ENCODE assay signal across 16 cellular contexts in the genomic region with DNA sequence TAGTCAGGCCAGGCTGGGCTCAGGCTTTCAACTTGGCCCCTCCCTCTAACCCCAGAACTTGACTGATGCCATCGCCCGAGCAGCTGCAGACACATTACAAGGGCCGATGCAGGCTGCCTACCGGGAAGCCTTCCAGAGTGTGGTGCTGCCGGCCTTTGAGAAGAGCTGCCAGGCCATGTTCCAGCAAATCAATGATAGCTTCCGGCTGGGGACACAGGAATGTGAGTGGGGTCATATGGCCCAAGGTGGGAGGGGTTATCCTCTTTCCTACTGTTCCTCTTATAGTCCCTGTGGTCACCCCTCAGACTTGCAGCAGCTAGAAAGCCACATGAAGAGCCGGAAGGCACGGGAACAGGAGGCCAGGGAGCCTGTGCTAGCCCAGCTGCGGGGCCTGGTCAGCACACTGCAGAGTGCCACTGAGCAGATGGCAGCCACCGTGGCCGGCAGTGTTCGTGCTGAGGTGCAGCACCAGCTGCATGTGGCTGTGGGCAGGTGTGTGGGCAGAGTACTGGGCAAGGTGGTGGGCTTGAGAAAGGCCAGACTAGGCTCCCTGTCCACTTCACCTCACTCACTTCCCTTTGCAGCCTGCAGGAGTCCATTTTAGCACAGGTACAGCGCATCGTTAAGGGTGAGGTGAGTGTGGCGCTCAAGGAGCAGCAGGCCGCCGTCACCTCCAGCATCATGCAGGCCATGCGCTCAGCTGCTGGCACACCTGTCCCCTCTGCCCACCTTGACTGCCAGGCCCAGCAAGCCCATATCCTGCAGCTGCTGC. TPM values are rescaled to one million over a fixed set of nuclear protein-coding genes. Genes with fewer than 3 reads are reported as not detected.
A peak's percentile ranks its signal among the peaks of the same experiment; 100 is the strongest.
DNase-seq lines count a peak whose midpoint lies in the region; ATAC-seq lines count a peak whose summit lies in the region.
"Had no signal": no experiment of that assay in that cellular context is flagged by ENCODE, and none has a peak within 500 bp of the region (broad histone marks: within the 10 kb centered on the region; RNA-seq: fewer than 3 reads in every experiment).

No MANE protein-coding gene starts in this region.

- ATAC-seq in right cardiac atrium (peak; percentile 6 to 36), HG03460 (IDR thresholded peaks at IDR 0.05; ENCODE audit: unreplicated experiment) (no peak)

- peak overlapping the region; percentile 71 for H3K27ac ChIP-seq in right cardiac atrium (ENCODE audit: low read length)
- H3K27ac ChIP-seq: thoracic aorta had no signal

- intact Hi-C loops in right cardiac atrium (cut with DNase I), result loop anchor here (2.0 to 10.0 kb wide), 3 partner anchors 45 to 152 kb away; no protein-coding TSS in a partner anchor

- peak; percentile 16 for DNase-seq in G401 (ENCODE audit: low spot score)
- DNase-seq in anterior cingulate cortex (lab: John Stamatoyannopoulos, UW), result peak in 53 of 58 donors; percentile 18 to 91 (median 70)
- peak in 2 of 3 donors; percentile 74 to 78 for DNase-seq in right cardiac atrium
- DNase-seq in pons (ENCODE audit: low spot score), result peak; percentile 96
- no peak for DNase-seq in activated CD4-positive, alpha-beta T cell treated with anti-CD3 and anti-CD28 coated beads, Interleukin-2, amount 50 U/mL, for 48 hours
- no peak for DNase-seq in MG63
- no peak for DNase-seq in activated gamma-delta T cell (lab: John Stamatoyannopoulos, UW)
- DNase-seq: activated T-cell treated with anti-CD3 and anti-CD28 coated beads, Interleukin-2, amount 50 U/mL, for 1 hour; NCI-H2029 treated with DMSO at 0.1 percent for 48 hours; NCI-H69; nephron progenitor cell; stimulated activated CD4-positive, alpha-beta T cell treated with anti-CD3 and anti-CD28 coated beads, Interleukin-4, amount 100 ng/mL, for 1 hour had no signal

- H3K27me3 ChIP-seq in right cardiac atrium (ENCODE audit: control insufficient read depth, insufficient read depth), result no peaks in the 10 kb centered on the region
- no peaks in the 10 kb centered on the region for H3K27me3 ChIP-seq in MG63

- H3K4me3 ChIP-seq in right cardiac atrium (ENCODE audit: low read length), result no peak overlapping the region
- no peak overlapping the region for H3K4me3 ChIP-seq in MG63
- H3K4me3 ChIP-seq: lung, thoracic aorta had no signal

- in situ Hi-C loops in G401 (cut with HindIII; ENCODE audit: low sequenced_read_pairs), result loop anchor here (25.0 kb wide), 1 partner anchor 195 kb away; no protein-coding TSS in a partner anchor

- H3K9me3 ChIP-seq in right cardiac atrium (ENCODE audit: control insufficient read depth, low read length) (no peaks in the 10 kb centered on the region), MG63 (no peaks in the 10 kb centered on the region)
- H3K9me3 ChIP-seq: thoracic aorta had no signal

- H3K4me1 ChIP-seq in right cardiac atrium (ENCODE audit: control insufficient read depth, insufficient read depth, low read length), result peaks cover 3% of the 10 kb centered on the region

- WGBS in right cardiac atrium, result 60% methylated on average over 18 of the region's 18 CpGs

- H3K36me3 ChIP-seq in MG63, result peaks cover 15% of the 10 kb centered on the region

RNA-seq across cellular contexts. Expression of gene NRN1L, which starts 2.1 kb away (rescaled TPM):
- total RNA-seq in G401 (2014; rRNA removed; shearing (Covaris generic)), result not detected in 2 replicates
- total RNA-seq in right cardiac atrium, result under 1 TPM in 1 of 4 donors, not detected in 3; 0.53 TPM
- 0.41 TPM for polyA plus RNA-seq in right cardiac atrium
- total RNA-seq in MG63 (2014; rRNA removed; shearing (Covaris generic); ENCODE audit: low replicate concordance), result not detected in 2 replicates
- total RNA-seq: fibroblast of villous mesenchyme, thoracic aorta had no signal

RNA-seq across cellular contexts. Expression of gene EDC4, which starts 9.7 kb away (rescaled TPM):
- total RNA-seq in G401 (2014; rRNA removed; shearing (Covaris generic)), result 40.0 and 80.9 TPM in 2 replicates
- 10 to 100 TPM; 29.7 to 35.6 (median 31.9) TPM for total RNA-seq in right cardiac atrium
- 21.7 TPM for polyA plus RNA-seq in right cardiac atrium
- 19.8 and 38.6 TPM in 2 replicates for total RNA-seq in MG63 (2014; rRNA removed; shearing (Covaris generic); ENCODE audit: low replicate concordance)

RNA-seq across cellular contexts. Expression of gene PSKH1, which starts 10.5 kb away (rescaled TPM):
- total RNA-seq in G401 (2014; rRNA removed; shearing (Covaris generic)), result 34.4 and 40.8 TPM in 2 replicates
- 10 to 100 TPM; 23.8 to 31.1 (median 27.0) TPM for total RNA-seq in right cardiac atrium
- polyA plus RNA-seq in right cardiac atrium, result 26.8 TPM
- 3.1 and 13.8 TPM in 2 replicates for total RNA-seq in MG63 (2014; rRNA removed; shearing (Covaris generic); ENCODE audit: low replicate concordance)

RNA-seq across cellular contexts. Expression of gene CENPT, which starts 35.1 kb away (rescaled TPM):
- total RNA-seq in G401 (2014; rRNA removed; shearing (Covaris generic)), result 27.6 and 41.8 TPM in 2 replicates
- 10 to 100 TPM; 24.3 to 29.0 (median 27.4) TPM for total RNA-seq in right cardiac atrium
- 26.7 TPM for polyA plus RNA-seq in right cardiac atrium
- 20.4 and 27.4 TPM in 2 replicates for total RNA-seq in MG63 (2014; rRNA removed; shearing (Covaris generic); ENCODE audit: low replicate concordance)

RNA-seq across cellular contexts. Expression of gene NUTF2, which starts 35.8 kb away (rescaled TPM):
- 419 and 444 TPM in 2 replicates for total RNA-seq in G401 (2014; rRNA removed; shearing (Covaris generic))
- total RNA-seq in right cardiac atrium, result 10 to 100 TPM; 66.6 to 80.7 (median 68.2) TPM
- polyA plus RNA-seq in right cardiac atrium, result 125 TPM
- total RNA-seq in MG63 (2014; rRNA removed; shearing (Covaris generic); ENCODE audit: low replicate concordance), result 55.9 and 178 TPM in 2 replicates

Comparison
In these comparisons a context has a peak if more than half of its experiments do, and no peak if none do; other contexts are left out.
1. DNase-seq: peak in G401 (single experiment), anterior cingulate cortex (53 of 58), right cardiac atrium (2 of 3) and pons (single experiment); none in activated CD4-positive, alpha-beta T cell treated with anti-CD3 and anti-CD28 coated beads, Interleukin-2, amount 50 U/mL, for 48 hours (0 of 2), MG63 (single experiment) and activated gamma-delta T cell (single experiment).